Comparison of ENCODE assay signal across 27 cellular contexts in the genomic region with DNA sequence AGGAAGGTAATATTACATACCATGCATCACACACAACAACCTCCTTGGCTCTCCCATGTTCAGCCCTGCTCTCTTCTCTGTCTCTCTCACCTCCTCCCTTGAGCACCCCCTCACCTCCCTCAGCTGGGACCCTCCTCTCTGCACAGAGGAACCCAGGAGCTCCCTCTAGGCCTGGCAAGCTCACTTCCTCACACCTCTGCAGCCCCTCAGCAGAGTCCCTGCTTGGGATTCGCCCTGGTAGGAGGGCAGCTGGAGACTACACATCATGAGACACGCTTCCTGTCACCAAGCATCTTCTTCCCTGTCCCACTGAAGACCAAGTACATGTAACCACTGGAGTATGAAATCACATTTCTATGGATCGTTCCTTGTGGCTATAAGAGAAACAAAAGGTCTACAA.
"Had no signal": no experiment of that assay in that cellular context is flagged by ENCODE, and none has a peak within 500 bp of the region (broad histone marks: within the 10 kb centered on the region; RNA-seq: fewer than 3 reads in every experiment).

No MANE protein-coding gene starts in this region.

- H3K4me1 ChIP-seq: breast epithelium, gastrocnemius medialis, right lobe of liver, upper lobe of right lung had no signal

- ATAC-seq: activated naive CD8-positive, alpha-beta T cell treated with anti-CD3 and anti-CD28 coated beads, Interleukin-2, amount 50 U/mL, for 24 hours; activated T-helper 17 cell treated with anti-CD3 and anti-CD28 coated beads, Interleukin-2, amount 50 U/mL, for 72 hours; gastrocnemius medialis; left cardiac atrium; naive thymus-derived CD8-positive, alpha-beta T cell; stimulated activated naive CD8-positive, alpha-beta T cell treated with anti-CD3 and anti-CD28 coated beads, Interleukin-15, amount 100 ng/mL, for 72 hours; upper lobe of right lung had no signal

- H3K36me3 ChIP-seq: breast epithelium, gastrocnemius medialis, right lobe of liver, thyroid gland, upper lobe of right lung had no signal

- H3K27me3 Mint-ChIP-seq: activated B cell treated with CpG ODN at 0.5 μM for 24 hours; activated naive CD4-positive, alpha-beta T cell treated with anti-CD3 and anti-CD28 coated beads, Interleukin-2, amount 50 U/mL, for 24 hours; activated naive CD8-positive, alpha-beta T cell treated with anti-CD3 and anti-CD28 coated beads, Interleukin-2, amount 50 U/mL, for 24 hours; stimulated activated naive CD8-positive, alpha-beta T cell treated with anti-CD3 and anti-CD28 coated beads, Interleukin-15, amount 100 ng/mL, for 72 hours had no signal

- DNase-seq: activated B cell treated with CpG ODN at 0.5 μM for 24 hours; activated gamma-delta T cell treated with Interleukin-2 at 50 U/mL for 16 hours; activated naive CD8-positive, alpha-beta T cell treated with anti-CD3 and anti-CD28 coated beads, Interleukin-2, amount 50 U/mL, for 24 hours; activated T-cell treated with anti-CD3 and anti-CD28 coated beads, Interleukin-2, amount 50 U/mL, for 1 hour; central memory CD4-positive, alpha-beta T cell; dermis blood vessel endothelial cell; effector CD8-positive, alpha-beta T cell; gastrocnemius medialis; left cardiac atrium; naive thymus-derived CD8-positive, alpha-beta T cell; right lobe of liver; SK-N-SH; stimulated activated CD4-positive, alpha-beta T cell treated with anti-CD3 and anti-CD28 coated beads, Interleukin-12 subunit alpha, Interleukin-12 subunit beta, amount 100 ng/mL, for 4 hours; stimulated activated CD4-positive, alpha-beta T cell treated with anti-CD3 and anti-CD28 coated beads, Interleukin-4, amount 100 ng/mL, for 1 hour; stimulated activated naive CD8-positive, alpha-beta T cell treated with anti-CD3 and anti-CD28 coated beads, Interleukin-15, amount 100 ng/mL, for 72 hours; SW 1271; T-helper 9 cell; upper lobe of right lung had no signal

- H3K27ac Mint-ChIP-seq: activated B cell treated with CpG ODN at 0.5 μM for 24 hours; activated naive CD4-positive, alpha-beta T cell treated with anti-CD3 and anti-CD28 coated beads, Interleukin-2, amount 50 U/mL, for 24 hours; activated naive CD8-positive, alpha-beta T cell treated with anti-CD3 and anti-CD28 coated beads, Interleukin-2, amount 50 U/mL, for 24 hours; activated T-helper 17 cell treated with anti-CD3 and anti-CD28 coated beads, Interleukin-2, amount 50 U/mL, for 72 hours; mesothelial cell of epicardium; T-helper 1 cell treated with Interleukin-12 subunit alpha and Interleukin-12 subunit beta and Interleukin-4 antibody, amounts not matched to agents 30 μg/mL and 1 μg/mL, for 36 hours had no signal

- H3K4me3 Mint-ChIP-seq: activated B cell treated with CpG ODN at 0.5 μM for 24 hours; activated naive CD4-positive, alpha-beta T cell treated with anti-CD3 and anti-CD28 coated beads, Interleukin-2, amount 50 U/mL, for 24 hours; activated naive CD8-positive, alpha-beta T cell treated with anti-CD3 and anti-CD28 coated beads, Interleukin-2, amount 50 U/mL, for 24 hours; activated T-helper 17 cell treated with anti-CD3 and anti-CD28 coated beads, Interleukin-2, amount 50 U/mL, for 72 hours; mesothelial cell of epicardium; naive thymus-derived CD8-positive, alpha-beta T cell; neural crest cell; stimulated activated naive CD8-positive, alpha-beta T cell treated with anti-CD3 and anti-CD28 coated beads, Interleukin-15, amount 100 ng/mL, for 72 hours; T-helper 1 cell treated with Interleukin-12 subunit alpha and Interleukin-12 subunit beta and Interleukin-4 antibody, amounts not matched to agents 30 μg/mL and 1 μg/mL, for 36 hours had no signal

- H3K27ac ChIP-seq: breast epithelium, gastrocnemius medialis, hepatocyte, right lobe of liver, skin epidermis, thyroid gland, upper lobe of right lung had no signal

- H3K4me1 Mint-ChIP-seq: activated B cell treated with CpG ODN at 0.5 μM for 24 hours; activated naive CD4-positive, alpha-beta T cell treated with anti-CD3 and anti-CD28 coated beads, Interleukin-2, amount 50 U/mL, for 24 hours; activated naive CD8-positive, alpha-beta T cell treated with anti-CD3 and anti-CD28 coated beads, Interleukin-2, amount 50 U/mL, for 24 hours; activated T-helper 17 cell treated with anti-CD3 and anti-CD28 coated beads, Interleukin-2, amount 50 U/mL, for 72 hours; mesothelial cell of epicardium; stimulated activated naive CD8-positive, alpha-beta T cell treated with anti-CD3 and anti-CD28 coated beads, Interleukin-15, amount 100 ng/mL, for 72 hours had no signal

- H3K9me3 ChIP-seq: breast epithelium, gastrocnemius medialis, right lobe of liver, SK-N-SH, thyroid gland, upper lobe of right lung had no signal

- H3K9me3 Mint-ChIP-seq: activated B cell treated with CpG ODN at 0.5 μM for 24 hours; activated naive CD4-positive, alpha-beta T cell treated with anti-CD3 and anti-CD28 coated beads, Interleukin-2, amount 50 U/mL, for 24 hours; activated naive CD8-positive, alpha-beta T cell treated with anti-CD3 and anti-CD28 coated beads, Interleukin-2, amount 50 U/mL, for 24 hours; activated T-helper 17 cell treated with anti-CD3 and anti-CD28 coated beads, Interleukin-2, amount 50 U/mL, for 72 hours; mesothelial cell of epicardium; naive thymus-derived CD8-positive, alpha-beta T cell; neural crest cell; stimulated activated naive CD8-positive, alpha-beta T cell treated with anti-CD3 and anti-CD28 coated beads, Interleukin-15, amount 100 ng/mL, for 72 hours; T-helper 1 cell treated with Interleukin-12 subunit alpha and Interleukin-12 subunit beta and Interleukin-4 antibody, amounts not matched to agents 30 μg/mL and 1 μg/mL, for 36 hours had no signal

- H3K36me3 Mint-ChIP-seq: activated naive CD4-positive, alpha-beta T cell treated with anti-CD3 and anti-CD28 coated beads, Interleukin-2, amount 50 U/mL, for 24 hours; mesothelial cell of epicardium had no signal

- H3K27me3 ChIP-seq: breast epithelium, gastrocnemius medialis, hepatocyte, right lobe of liver, thyroid gland, upper lobe of right lung had no signal

- H3K4me3 ChIP-seq: breast epithelium, gastrocnemius medialis, hepatocyte, right lobe of liver, skin epidermis, thyroid gland, upper lobe of right lung had no signal
